In genomic region chr5:148382961-148383360, GRCh38 we compare ENCODE assay signal across 8 cellular contexts. TPM values are rescaled to one million over a fixed set of nuclear protein-coding genes. Genes with fewer than 3 reads are reported as not detected.
A peak's percentile ranks its signal among the peaks of the same experiment; 100 is the strongest.
DNase-seq lines count a peak whose midpoint lies in the region; ATAC-seq and TF ChIP-seq lines count a peak whose summit lies in the region.

No MANE protein-coding gene starts in this region.

- peaks cover 48% of the 10 kb centered on the region for H3K4me1 Mint-ChIP-seq in activated CD4-positive, alpha-beta T cell treated with anti-CD3 and anti-CD28 coated beads for 36 hours

- no peak for ATAC-seq in activated CD4-positive, alpha-beta T cell treated with anti-CD3 and anti-CD28 coated beads for 36 hours

- peaks cover 27% of the 10 kb centered on the region for H3K36me3 Mint-ChIP-seq in activated CD4-positive, alpha-beta T cell treated with anti-CD3 and anti-CD28 coated beads for 36 hours (ENCODE audit: low read depth)

- no peak for TF ChIP-seq CTCF in adrenal gland (IDR thresholded peaks at IDR 0.05)
- no peak for TF ChIP-seq CTCF in liver (IDR thresholded peaks at IDR 0.05; ENCODE audit: low read depth, low read length, missing input control)

- no peak for TF ChIP-seq POLR2A in adrenal gland (IDR thresholded peaks at IDR 0.05)

- H3K27me3 ChIP-seq in adrenal gland: no peaks in the 10 kb centered on the region
- H3K27me3 ChIP-seq in liver (ENCODE audit: control insufficient read depth in 4 of 4, insufficient read depth in 4 of 4, low read length in 3 of 4): no peaks in the 10 kb centered on the region
- no peaks in the 10 kb centered on the region for H3K27me3 ChIP-seq in thymus (ENCODE audit: control insufficient read depth, insufficient read depth)

- H3K4me3 Mint-ChIP-seq in activated CD4-positive, alpha-beta T cell treated with anti-CD3 and anti-CD28 coated beads for 36 hours: peak overlapping the region; percentile 94

- H3K27ac Mint-ChIP-seq in activated CD4-positive, alpha-beta T cell treated with anti-CD3 and anti-CD28 coated beads for 36 hours: peak overlapping the region; percentile 99

- H3K36me3 ChIP-seq in adrenal gland (replicated peaks in 1 of 2) (no peaks in the 10 kb centered on the region), liver (ENCODE audit: control insufficient read depth in 4 of 4, insufficient read depth in 3 of 4, low read depth in 1 of 4, low read length in 3 of 4) (no peaks in the 10 kb centered on the region), thymus (ENCODE audit: control insufficient read depth, insufficient read depth) (no peaks in the 10 kb centered on the region)

- peaks cover 10% of the 10 kb centered on the region for H3K9me3 Mint-ChIP-seq in activated CD4-positive, alpha-beta T cell treated with anti-CD3 and anti-CD28 coated beads for 36 hours (ENCODE audit: low read depth)

- H3K9me3 ChIP-seq in adrenal gland (replicated peaks in 1 of 3): no peaks in the 10 kb centered on the region
- H3K9me3 ChIP-seq in liver (ENCODE audit: control insufficient read depth in 4 of 4, low read length in 3 of 4): no peaks in the 10 kb centered on the region
- no peaks in the 10 kb centered on the region for H3K9me3 ChIP-seq in thymus (ENCODE audit: control insufficient read depth)

- WGBS in adrenal gland, 4 donors: 53 to 61% (median 58%) methylated on average over 4 of the region's 4 CpGs
- 53% methylated on average over 4 of the region's 4 CpGs for WGBS in liver
- WGBS in thymus: 90% methylated on average over 4 of the region's 4 CpGs

- H3K4me1 ChIP-seq in adrenal gland (replicated peaks in 1 of 2) (peaks cover 9 to 33% of the 10 kb centered on the region in 2 donors), liver (ENCODE audit: control insufficient read depth in 4 of 4, insufficient read depth in 4 of 4, low read length in 3 of 4) (peaks cover 3 to 29% (median 22%) of the 10 kb centered on the region in 4 donors), thymus (ENCODE audit: control insufficient read depth, insufficient read depth, low read length) (peaks cover 17% of the 10 kb centered on the region)

- peak overlapping the region; percentile 44 to 98 for H3K9ac ChIP-seq in liver (ENCODE audit: low read depth in 1 of 2, low read length in 2 of 2)

- intact Hi-C loops in activated CD4-positive, alpha-beta T cell treated with anti-CD3 and anti-CD28 coated beads for 36 hours (cut with DNase I, micrococcal nuclease): loop anchor here (1.0 to 10.0 kb wide), 9 partner anchors 322 to 1936 kb away; partner anchors contain the start of genes GRPEL2 (in 2 of the 2), CSNK1A1 (in 1 of the 2), HMGXB3 (in 1 of the 2) and JAKMIP2 (in 1 of the 2)
- intact Hi-C loops in adrenal gland (cut with DNase I): no loop called here

- CTCF ChIA-PET in activated CD4-positive, alpha-beta T cell treated with anti-CD3 and anti-CD28 coated beads for 36 hours (lab: Charles Lee): interaction anchor here (1.2 kb wide), 1 partner anchor 348 kb away, joined by 6 read pairs; no protein-coding TSS in a partner anchor

- POLR2A ChIA-PET in activated CD4-positive, alpha-beta T cell treated with anti-CD3 and anti-CD28 coated beads for 36 hours (lab: Charles Lee): no interaction called here

- DNase-seq in activated CD4-positive, alpha-beta T cell treated with anti-CD3 and anti-CD28 coated beads for 36 hours: no peak
- DNase-seq in activated CD4-positive, alpha-beta T cell treated with anti-CD3 and anti-CD28 coated beads, Interleukin-2, amount 50 U/mL, for 4 hours: no peak
- DNase-seq in adrenal gland (no peak), substantia nigra (lab: John Stamatoyannopoulos, UW) (no peak)
- no peak for DNase-seq in stimulated activated CD4-positive, alpha-beta T cell treated with anti-CD3 and anti-CD28 coated beads, Interleukin-4, amount 100 ng/mL, for 1 hour
- no peak for DNase-seq in stimulated activated CD4-positive, alpha-beta T cell treated with anti-CD3 and anti-CD28 coated beads, Interleukin-12 subunit alpha, Interleukin-12 subunit beta, amount 100 ng/mL, for 4 hours

- H3K4me3 ChIP-seq in adrenal gland (peak overlapping the region in 3 of 4 donors; percentile 76 to 90 (median 81)), liver (ENCODE audit: low read depth in 1 of 3, low read length in 3 of 3) (peak overlapping the region; percentile 73 to 91 (median 77)), thymus (ENCODE audit: low read length) (peak overlapping the region; percentile 87)

- H3K27me3 Mint-ChIP-seq in activated CD4-positive, alpha-beta T cell treated with anti-CD3 and anti-CD28 coated beads for 36 hours: no peaks in the 10 kb centered on the region

- TF ChIP-seq RAD21 in liver (IDR thresholded peaks at IDR 0.05): no peak

- H3K27ac ChIP-seq in adrenal gland: peak overlapping the region in 2 of 5 donors; percentile 90 to 91
- peak overlapping the region; percentile 77 to 85 for H3K27ac ChIP-seq in liver (ENCODE audit: low read depth in 1 of 2, low read length in 2 of 2)
- no peak overlapping the region for H3K27ac ChIP-seq in thymus (ENCODE audit: low read depth)
- H3K27ac ChIP-seq in substantia nigra (ENCODE audit: low read depth, low read length, poor library complexity, severe bottlenecking): no peak overlapping the region

TF ChIP-seq in liver, 16 proteins besides CTCF, POLR2A, EP300 and RAD21:
- TF ChIP-seq EGR1 (IDR thresholded peaks at IDR 0.05; ENCODE audit: low read depth in 2 of 2) (no peak), HNF4G (IDR thresholded peaks at IDR 0.05) (no peak), FOXA1 (IDR thresholded peaks at IDR 0.05) (no peak), RXRA (IDR thresholded peaks at IDR 0.05) (no peak), MAX (IDR thresholded peaks at IDR 0.05) (no peak), NR2F2 (IDR thresholded peaks at IDR 0.05) (no peak), JUND (IDR thresholded peaks at IDR 0.05) (no peak), TAF1 (conservative IDR thresholded peaks at IDR 0.05) (no peak), YY1 (IDR thresholded peaks at IDR 0.05) (no peak), HNF4A (conservative IDR thresholded peaks at IDR 0.05) (no peak), FOXA2 (IDR thresholded peaks at IDR 0.05) (no peak)
- TF ChIP-seq, protein P1, sequence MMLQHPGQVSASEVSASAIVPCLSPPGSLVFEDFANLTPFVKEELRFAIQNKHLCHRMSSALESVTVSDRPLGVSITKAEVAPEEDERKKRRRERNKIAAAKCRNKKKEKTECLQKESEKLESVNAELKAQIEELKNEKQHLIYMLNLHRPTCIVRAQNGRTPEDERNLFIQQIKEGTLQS (IDR thresholded peaks at IDR 0.05): no peak
- TF ChIP-seq, protein P2, sequence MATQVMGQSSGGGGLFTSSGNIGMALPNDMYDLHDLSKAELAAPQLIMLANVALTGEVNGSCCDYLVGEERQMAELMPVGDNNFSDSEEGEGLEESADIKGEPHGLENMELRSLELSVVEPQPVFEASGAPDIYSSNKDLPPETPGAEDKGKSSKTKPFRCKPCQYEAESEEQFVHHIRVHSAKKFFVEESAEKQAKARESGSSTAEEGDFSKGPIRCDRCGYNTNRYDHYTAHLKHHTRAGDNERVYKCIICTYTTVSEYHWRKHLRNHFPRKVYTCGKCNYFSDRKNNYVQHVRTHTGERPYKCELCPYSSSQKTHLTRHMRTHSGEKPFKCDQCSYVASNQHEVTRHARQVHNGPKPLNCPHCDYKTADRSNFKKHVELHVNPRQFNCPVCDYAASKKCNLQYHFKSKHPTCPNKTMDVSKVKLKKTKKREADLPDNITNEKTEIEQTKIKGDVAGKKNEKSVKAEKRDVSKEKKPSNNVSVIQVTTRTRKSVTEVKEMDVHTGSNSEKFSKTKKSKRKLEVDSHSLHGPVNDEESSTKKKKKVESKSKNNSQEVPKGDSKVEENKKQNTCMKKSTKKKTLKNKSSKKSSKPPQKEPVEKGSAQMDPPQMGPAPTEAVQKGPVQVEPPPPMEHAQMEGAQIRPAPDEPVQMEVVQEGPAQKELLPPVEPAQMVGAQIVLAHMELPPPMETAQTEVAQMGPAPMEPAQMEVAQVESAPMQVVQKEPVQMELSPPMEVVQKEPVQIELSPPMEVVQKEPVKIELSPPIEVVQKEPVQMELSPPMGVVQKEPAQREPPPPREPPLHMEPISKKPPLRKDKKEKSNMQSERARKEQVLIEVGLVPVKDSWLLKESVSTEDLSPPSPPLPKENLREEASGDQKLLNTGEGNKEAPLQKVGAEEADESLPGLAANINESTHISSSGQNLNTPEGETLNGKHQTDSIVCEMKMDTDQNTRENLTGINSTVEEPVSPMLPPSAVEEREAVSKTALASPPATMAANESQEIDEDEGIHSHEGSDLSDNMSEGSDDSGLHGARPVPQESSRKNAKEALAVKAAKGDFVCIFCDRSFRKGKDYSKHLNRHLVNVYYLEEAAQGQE (IDR thresholded peaks at IDR 0.05): no peak
TF ChIP-seq in liver: peak in this region for 0.

RNA-seq across cellular contexts. Expression of gene FBXO38, which starts 0.8 kb away (rescaled TPM):
- 10 to 100 TPM; 47.5 to 65.4 TPM for total RNA-seq in activated CD4-positive, alpha-beta T cell treated with anti-CD3 and anti-CD28 coated beads for 36 hours
- total RNA-seq in adrenal gland (10 to 100 TPM; 32.2 to 88.2 (median 41.9) TPM), liver (10 to 100 TPM; 37.9 to 40.9 TPM)
- polyA plus RNA-seq in adrenal gland (10 to 100 TPM; 12.3 to 48.6 (median 14.6) TPM), liver (10 to 100 TPM in 1 of 2 donors, 1 to 10 TPM in 1; 8.2 to 12.8 TPM), thymus (25.1 TPM)

RNA-seq across cellular contexts. Expression of gene SPINK9, which starts 47.6 kb away (rescaled TPM):
- not detected for total RNA-seq in activated CD4-positive, alpha-beta T cell treated with anti-CD3 and anti-CD28 coated beads for 36 hours
- total RNA-seq in adrenal gland (under 1 TPM in 1 of 8 donors, not detected in 7; 0.78 TPM), liver (not detected)
- polyA plus RNA-seq in adrenal gland (under 1 TPM in 1 of 3 donors, not detected in 2; 0.59 TPM), liver (not detected), thymus (13.5 TPM)

Comparison
In these comparisons a context has a peak if more than half of its experiments do, and no peak if none do; other contexts are left out.
1. H3K27ac ChIP-seq: peak in liver (2 of 2); none in thymus (single experiment) and substantia nigra (single experiment).
2. intact Hi-C loops: an anchor here in activated CD4-positive, alpha-beta T cell treated with anti-CD3 and anti-CD28 coated beads for 36 hours (1.0 to 10.0 kb wide); none called in adrenal gland.
3. Peak in every context shown above with its lines, with median percentiles within 50 percentile points of each other: H3K4me3 ChIP-seq.